19 cellular contexts compared by ENCODE assay signal in genomic region chr2:69890881-69891280, GRCh38. TPM values are rescaled to one million over a fixed set of nuclear protein-coding genes. Genes with fewer than 3 reads are reported as not detected.
DNase-seq lines count a peak whose midpoint lies in the region; ATAC-seq and TF ChIP-seq lines count a peak whose summit lies in the region.
"Had no signal": no experiment of that assay in that cellular context is flagged by ENCODE, and none has a peak within 500 bp of the region (broad histone marks: within the 10 kb centered on the region; RNA-seq: fewer than 3 reads in every experiment).

No MANE protein-coding gene starts in this region.

- H2AFZ ChIP-seq in Karpas-422 (ENCODE audit: low read length): peak overlapping the region; percentile 5; the same call in 1 of the 2 replicates

- H3K4me1 ChIP-seq in Karpas-422 (ENCODE audit: low read length) (peaks cover 32% of the 10 kb centered on the region), endodermal cell (ENCODE audit: control insufficient read depth, insufficient read depth, low read length) (peaks cover 5% of the 10 kb centered on the region), gastrocnemius medialis (peaks cover 14 to 17% of the 10 kb centered on the region in 2 donors)
- H3K4me1 ChIP-seq: Caco-2 had no signal

- TF ChIP-seq CTCF in epithelial cell of esophagus (IDR thresholded peaks at IDR 0.05; ENCODE audit: insufficient read depth, low read depth, low read length, missing control alignments): no peak
- TF ChIP-seq CTCF in endodermal cell (conservative IDR thresholded peaks at IDR 0.05): no peak
- TF ChIP-seq CTCF in gastrocnemius medialis (IDR thresholded peaks at IDR 0.05 in 4 of 5, conservative IDR thresholded peaks at IDR 0.05 in 1 of 5): no peak

- in situ Hi-C loops in gastrocnemius medialis (cut with MboI; ENCODE audit: low sequenced_read_pairs in 4 of 4): no loop called here

- no peak overlapping the region for H3K4me3 ChIP-seq in Karpas-422 (ENCODE audit: low read length)
- no peak overlapping the region for H3K4me3 ChIP-seq in epithelial cell of esophagus (ENCODE audit: low read length)
- no peak overlapping the region for H3K4me3 ChIP-seq in endodermal cell (ENCODE audit: low read length)
- H3K4me3 ChIP-seq in gastrocnemius medialis: no peak overlapping the region

- peaks cover 7% of the 10 kb centered on the region; the same call in 1 of the 2 replicates for H4K20me1 ChIP-seq in Karpas-422 (ENCODE audit: insufficient read depth, low read depth, low read length)

- intact Hi-C loops in gastrocnemius medialis (cut with DNase I; ENCODE audit: low total_unique reads): loop anchor here (5.0 kb wide), 1 partner anchor 251 kb away; no protein-coding TSS in a partner anchor

- H3K36me3 Mint-ChIP-seq in endodermal cell (ENCODE audit: low read depth): peaks cover 6% of the 10 kb centered on the region

- WGBS in endodermal cell (ENCODE audit: insufficient coverage in 1 of 2, insufficient read length in 1 of 2), 2 experiments: 0% methylated on average over 1 of the region's 1 CpG; no CpG with 5 or more reads in 1 of the 2 experiments

- H3K36me3 ChIP-seq in Karpas-422 (ENCODE audit: insufficient read depth, low read length): peaks cover 2% of the 10 kb centered on the region
- H3K36me3 ChIP-seq in endodermal cell (ENCODE audit: control insufficient read depth, insufficient read depth, low read length): peaks cover 10% of the 10 kb centered on the region
- H3K36me3 ChIP-seq in gastrocnemius medialis: peaks cover 0 to 9% of the 10 kb centered on the region in 2 donors

- no peaks in the 10 kb centered on the region for H3K9me2 ChIP-seq in Karpas-422 (replicated peaks; ENCODE audit: insufficient read depth, low read length)

- H3K4me2 ChIP-seq in Karpas-422 (ENCODE audit: low read depth, low read length, poor library complexity, severe bottlenecking): no peak overlapping the region

- H3K9me3 Mint-ChIP-seq in endodermal cell: peaks cover 14% of the 10 kb centered on the region
- H3K9me3 Mint-ChIP-seq in stimulated activated naive CD8-positive, alpha-beta T cell treated with anti-CD3 and anti-CD28 coated beads, Interleukin-15, amount 100 ng/mL, for 72 hours: peaks cover 0 to 5% of the 10 kb centered on the region in 2 donors
- H3K9me3 Mint-ChIP-seq: CD14-positive monocyte had no signal

- H3K27ac Mint-ChIP-seq in endodermal cell: no peak overlapping the region
- H3K27ac Mint-ChIP-seq in stimulated activated naive CD8-positive, alpha-beta T cell treated with anti-CD3 and anti-CD28 coated beads, Interleukin-15, amount 100 ng/mL, for 72 hours: no peak overlapping the region
- H3K27ac Mint-ChIP-seq: IgD-negative memory B cell had no signal

- peaks cover 2% of the 10 kb centered on the region for H3K4me1 Mint-ChIP-seq in endodermal cell
- H3K4me1 Mint-ChIP-seq in stimulated activated naive CD8-positive, alpha-beta T cell treated with anti-CD3 and anti-CD28 coated beads, Interleukin-15, amount 100 ng/mL, for 72 hours: peaks cover 19% of the 10 kb centered on the region

- H3K27me3 ChIP-seq in Karpas-422 (ENCODE audit: low read length): no peaks in the 10 kb centered on the region
- H3K27me3 ChIP-seq in endodermal cell (ENCODE audit: control insufficient read depth, insufficient read depth, low read length, poor library complexity, severe bottlenecking): peaks cover 34% of the 10 kb centered on the region
- H3K27me3 ChIP-seq in gastrocnemius medialis: no peaks in the 10 kb centered on the region

- H3K9ac ChIP-seq in Karpas-422 (ENCODE audit: low read length): no peak overlapping the region
- H3K9ac ChIP-seq in endodermal cell (ENCODE audit: extremely low read depth, low read length, poor library complexity, severe bottlenecking): no peak overlapping the region

- DNase-seq in DMS53 (lab: John Stamatoyannopoulos, UW): peak; percentile 13
- no peak for DNase-seq in DMS53 treated with DMSO at 0.1 percent for 48 hours (lab: John Stamatoyannopoulos, UW; ENCODE audit: unreplicated experiment)
- no peak for DNase-seq in Karpas-422
- DNase-seq in epithelial cell of esophagus (ENCODE audit: low read depth): peak; percentile 27
- peak; percentile 72 for DNase-seq in renal cortical epithelial cell (ENCODE audit: low read depth)
- no peak for DNase-seq in endodermal cell
- DNase-seq in stimulated activated naive CD8-positive, alpha-beta T cell treated with anti-CD3 and anti-CD28 coated beads, Interleukin-15, amount 100 ng/mL, for 72 hours: no peak
- DNase-seq in gastrocnemius medialis: no peak
- DNase-seq: Caco-2; CD8-positive, alpha-beta memory T cell; DMS 273 treated with DMSO at 0.1 percent for 48 hours; DMS79 treated with DMSO at 0.1 percent for 48 hours; EL; GDM1; KG1 had no signal

- H3K27me3 Mint-ChIP-seq in endodermal cell (ENCODE audit: insufficient read depth): peaks cover 49% of the 10 kb centered on the region
- no peaks in the 10 kb centered on the region for H3K27me3 Mint-ChIP-seq in stimulated activated naive CD8-positive, alpha-beta T cell treated with anti-CD3 and anti-CD28 coated beads, Interleukin-15, amount 100 ng/mL, for 72 hours
- H3K27me3 Mint-ChIP-seq: IgD-negative memory B cell had no signal

- peaks cover 26% of the 10 kb centered on the region for H3K79me2 ChIP-seq in Karpas-422 (ENCODE audit: low read length)

- no peak for ATAC-seq in stimulated activated naive CD8-positive, alpha-beta T cell treated with anti-CD3 and anti-CD28 coated beads, Interleukin-15, amount 100 ng/mL, for 72 hours
- ATAC-seq in gastrocnemius medialis: no peak
- ATAC-seq: HCT116 had no signal

- TF ChIP-seq POLR2A in gastrocnemius medialis (IDR thresholded peaks at IDR 0.05): no peak

- peaks cover 4% of the 10 kb centered on the region; the same call in 1 of the 2 replicates for H3K9me3 ChIP-seq in Karpas-422 (ENCODE audit: low read length)
- H3K9me3 ChIP-seq in endodermal cell (ENCODE audit: control insufficient read depth, low read length): peaks cover 28% of the 10 kb centered on the region
- H3K9me3 ChIP-seq in gastrocnemius medialis: no peaks in the 10 kb centered on the region
- H3K9me3 ChIP-seq: Caco-2 had no signal

- peak overlapping the region; percentile 29; the same call in 1 of the 2 replicates for H3K27ac ChIP-seq in Karpas-422 (ENCODE audit: low read length)
- H3K27ac ChIP-seq in endodermal cell (ENCODE audit: low read depth, low read length): no peak overlapping the region
- H3K27ac ChIP-seq in gastrocnemius medialis: no peak overlapping the region
- H3K27ac ChIP-seq: 22Rv1 had no signal

- H3K4me3 Mint-ChIP-seq in endodermal cell: no peak overlapping the region
- H3K4me3 Mint-ChIP-seq in stimulated activated naive CD8-positive, alpha-beta T cell treated with anti-CD3 and anti-CD28 coated beads, Interleukin-15, amount 100 ng/mL, for 72 hours: no peak overlapping the region

RNA-seq across cellular contexts. Expression of gene SNRNP27, which starts 2.9 kb away (rescaled TPM):
- 80.0 and 87.6 TPM in 2 replicates for total RNA-seq in Karpas-422 (2014; rRNA removed; shearing (Covaris generic); ENCODE audit: low replicate concordance)
- 43.9 and 76.9 TPM in 2 replicates for total RNA-seq in renal cortical epithelial cell
- total RNA-seq in endodermal cell: 10 to 100 TPM; 56.2 to 64.9 TPM
- 58.2 TPM for polyA plus RNA-seq in endodermal cell (2013, experiment 1 of 2)
- polyA plus RNA-seq in endodermal cell (2013, experiment 2 of 2): 53.0 TPM
- 100 to 1,000 TPM; 109 to 161 (median 130) TPM for total RNA-seq in gastrocnemius medialis

RNA-seq across cellular contexts. Expression of gene MXD1, which starts 24.0 kb away (rescaled TPM):
- total RNA-seq in Karpas-422 (2014; rRNA removed; shearing (Covaris generic); ENCODE audit: low replicate concordance): 16.1 and 29.3 TPM in 2 replicates
- total RNA-seq in renal cortical epithelial cell (4.7 and 8.0 TPM in 2 replicates), endodermal cell (1 to 10 TPM in 1 of 2 donors, under 1 TPM in 1; 0.73 to 5.5 TPM), gastrocnemius medialis (1 to 10 TPM; 6.1 to 8.6 (median 6.9) TPM)
- 5.1 TPM for polyA plus RNA-seq in endodermal cell (2013, experiment 1 of 2)
- 6.1 TPM for polyA plus RNA-seq in endodermal cell (2013, experiment 2 of 2)

Comparison
In these comparisons a context has a peak if more than half of its experiments do, and no peak if none do; other contexts are left out.
1. DNase-seq: peak in DMS53 (single experiment), epithelial cell of esophagus (single experiment) and renal cortical epithelial cell (single experiment); none in DMS53 treated with DMSO at 0.1 percent for 48 hours (single experiment), Karpas-422 (single experiment), endodermal cell (single experiment), stimulated activated naive CD8-positive, alpha-beta T cell treated with anti-CD3 and anti-CD28 coated beads, Interleukin-15, amount 100 ng/mL, for 72 hours (0 of 2) and gastrocnemius medialis (0 of 2).